Comparison of ENCODE assay signal across 1 cellular context in the genomic region with DNA sequence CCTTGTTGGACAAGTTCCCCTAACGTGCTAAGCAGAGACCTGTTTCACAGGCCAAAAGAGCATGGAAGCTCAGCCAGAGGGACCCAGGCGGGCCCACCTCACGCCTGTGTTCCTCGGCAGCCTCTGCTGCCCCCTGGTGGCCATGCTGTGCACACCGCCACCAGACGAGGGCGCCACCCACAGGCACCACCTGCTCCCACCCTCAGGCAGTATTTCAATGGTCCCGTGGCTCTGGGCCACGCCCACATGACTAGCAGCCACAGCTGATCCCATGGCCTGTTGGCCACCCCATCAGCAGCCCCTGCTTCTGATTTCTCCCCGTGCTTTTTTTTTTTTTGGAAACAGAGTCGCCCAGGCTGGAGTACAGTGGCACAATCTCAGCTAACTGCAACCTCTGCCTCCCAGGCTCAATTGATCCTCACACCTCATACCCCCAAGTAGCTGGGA.
A peak's percentile ranks its signal among the peaks of the same experiment; 100 is the strongest.
TF ChIP-seq lines count a peak whose summit lies in the region.

No MANE protein-coding gene starts in this region.

TF ChIP-seq in K562, 482 proteins besides CTCF, POLR2A, EP300 and RAD21 (continued from another document and continues in another):
- TF ChIP-seq HDAC3 (IDR thresholded peaks at IDR 0.05; ENCODE audit: borderline replicate concordance, partially characterized antibody) (no peak), ZNF589 (CRISPR knock-in tag; IDR thresholded peaks at IDR 0.05; ENCODE audit: low read depth) (0 out of 2 replicates have a peak, but pooled peaks have one; percentile 8), XRCC4 (IDR thresholded peaks at IDR 0.05; ENCODE audit: extremely low read depth, insufficient read depth, insufficient read length) (no peak), ZSCAN29 (IDR thresholded peaks at IDR 0.05) (no peak), KDM2B (CRISPR knock-in tag; IDR thresholded peaks at IDR 0.05) (no peak), HSF4 (CRISPR knock-in tag; IDR thresholded peaks at IDR 0.05; ENCODE audit: borderline replicate concordance) (no peak), SUPT5H (IDR thresholded peaks at IDR 0.05) (no peak), CBFA2T2 (conservative IDR thresholded peaks at IDR 0.05) (0 out of 2 replicates have a peak, but pooled peaks have one; percentile 8), GATA2 (CRISPR knock-in tag; IDR thresholded peaks at IDR 0.05) (no peak), ZNF695 (CRISPR knock-in tag; IDR thresholded peaks at IDR 0.05) (no peak), LEF1 (IDR thresholded peaks at IDR 0.05) (no peak; the same call in 1 of the 2 replicates), SMARCA5 (IDR thresholded peaks at IDR 0.05) (no peak), NFYB (IDR thresholded peaks at IDR 0.05; ENCODE audit: extremely low read depth, insufficient read length) (no peak), GTF2F1 (IDR thresholded peaks at IDR 0.05; ENCODE audit: low read depth, low read length) (0 out of 2 replicates have a peak, but pooled peaks have one; percentile 40), NR1H2 (CRISPR knock-in tag; IDR thresholded peaks at IDR 0.05) (no peak), CBX8 (IDR thresholded peaks at IDR 0.05; ENCODE audit: borderline replicate concordance, extremely low read depth, low read depth, low read length, poor library complexity, severe bottlenecking) (no peak), ZNF76 (CRISPR knock-in tag; IDR thresholded peaks at IDR 0.05; ENCODE audit: borderline replicate concordance) (no peak), TCF3 (CRISPR knock-in tag; IDR thresholded peaks at IDR 0.05) (peak; percentile 51), ILK (tag; IDR thresholded peaks at IDR 0.05; ENCODE audit: borderline replicate concordance, low read depth) (no peak), TAF1 (IDR thresholded peaks at IDR 0.05; ENCODE audit: control insufficient read depth, extremely low read depth, insufficient read depth, low read length, severe bottlenecking) (no peak), ATF1 (CRISPR knock-in tag; IDR thresholded peaks at IDR 0.05) (no peak), ATF1 (tag; IDR thresholded peaks at IDR 0.05) (peak; percentile 40; the same call in 1 of the 2 replicates), RHOXF2B (CRISPR knock-in tag; conservative IDR thresholded peaks at IDR 0.05) (peak; percentile 53; the same call in 1 of the 2 replicates)
- TF ChIP-seq, protein P1, sequence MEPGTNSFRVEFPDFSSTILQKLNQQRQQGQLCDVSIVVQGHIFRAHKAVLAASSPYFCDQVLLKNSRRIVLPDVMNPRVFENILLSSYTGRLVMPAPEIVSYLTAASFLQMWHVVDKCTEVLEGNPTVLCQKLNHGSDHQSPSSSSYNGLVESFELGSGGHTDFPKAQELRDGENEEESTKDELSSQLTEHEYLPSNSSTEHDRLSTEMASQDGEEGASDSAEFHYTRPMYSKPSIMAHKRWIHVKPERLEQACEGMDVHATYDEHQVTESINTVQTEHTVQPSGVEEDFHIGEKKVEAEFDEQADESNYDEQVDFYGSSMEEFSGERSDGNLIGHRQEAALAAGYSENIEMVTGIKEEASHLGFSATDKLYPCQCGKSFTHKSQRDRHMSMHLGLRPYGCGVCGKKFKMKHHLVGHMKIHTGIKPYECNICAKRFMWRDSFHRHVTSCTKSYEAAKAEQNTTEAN (CRISPR knock-in tag; IDR thresholded peaks at IDR 0.05): 0 out of 2 replicates have a peak, but pooled peaks have one; percentile 24
- TF ChIP-seq, protein P2, sequence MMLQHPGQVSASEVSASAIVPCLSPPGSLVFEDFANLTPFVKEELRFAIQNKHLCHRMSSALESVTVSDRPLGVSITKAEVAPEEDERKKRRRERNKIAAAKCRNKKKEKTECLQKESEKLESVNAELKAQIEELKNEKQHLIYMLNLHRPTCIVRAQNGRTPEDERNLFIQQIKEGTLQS (IDR thresholded peaks at IDR 0.05): no peak
- TF ChIP-seq, protein P2 (CRISPR knock-in tag; conservative IDR thresholded peaks at IDR 0.05): 0 out of 2 replicates have a peak, but pooled peaks have one; percentile 40
- TF ChIP-seq, protein P3, sequence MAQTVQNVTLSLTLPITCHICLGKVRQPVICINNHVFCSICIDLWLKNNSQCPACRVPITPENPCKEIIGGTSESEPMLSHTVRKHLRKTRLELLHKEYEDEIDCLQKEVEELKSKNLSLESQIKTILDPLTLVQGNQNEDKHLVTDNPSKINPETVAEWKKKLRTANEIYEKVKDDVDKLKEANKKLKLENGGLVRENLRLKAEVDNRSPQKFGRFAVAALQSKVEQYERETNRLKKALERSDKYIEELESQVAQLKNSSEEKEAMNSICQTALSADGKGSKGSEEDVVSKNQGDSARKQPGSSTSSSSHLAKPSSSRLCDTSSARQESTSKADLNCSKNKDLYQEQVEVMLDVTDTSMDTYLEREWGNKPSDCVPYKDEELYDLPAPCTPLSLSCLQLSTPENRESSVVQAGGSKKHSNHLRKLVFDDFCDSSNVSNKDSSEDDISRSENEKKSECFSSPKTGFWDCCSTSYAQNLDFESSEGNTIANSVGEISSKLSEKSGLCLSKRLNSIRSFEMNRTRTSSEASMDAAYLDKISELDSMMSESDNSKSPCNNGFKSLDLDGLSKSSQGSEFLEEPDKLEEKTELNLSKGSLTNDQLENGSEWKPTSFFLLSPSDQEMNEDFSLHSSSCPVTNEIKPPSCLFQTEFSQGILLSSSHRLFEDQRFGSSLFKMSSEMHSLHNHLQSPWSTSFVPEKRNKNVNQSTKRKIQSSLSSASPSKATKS (CRISPR knock-in tag; IDR thresholded peaks at IDR 0.05): no peak
- TF ChIP-seq, protein P4, sequence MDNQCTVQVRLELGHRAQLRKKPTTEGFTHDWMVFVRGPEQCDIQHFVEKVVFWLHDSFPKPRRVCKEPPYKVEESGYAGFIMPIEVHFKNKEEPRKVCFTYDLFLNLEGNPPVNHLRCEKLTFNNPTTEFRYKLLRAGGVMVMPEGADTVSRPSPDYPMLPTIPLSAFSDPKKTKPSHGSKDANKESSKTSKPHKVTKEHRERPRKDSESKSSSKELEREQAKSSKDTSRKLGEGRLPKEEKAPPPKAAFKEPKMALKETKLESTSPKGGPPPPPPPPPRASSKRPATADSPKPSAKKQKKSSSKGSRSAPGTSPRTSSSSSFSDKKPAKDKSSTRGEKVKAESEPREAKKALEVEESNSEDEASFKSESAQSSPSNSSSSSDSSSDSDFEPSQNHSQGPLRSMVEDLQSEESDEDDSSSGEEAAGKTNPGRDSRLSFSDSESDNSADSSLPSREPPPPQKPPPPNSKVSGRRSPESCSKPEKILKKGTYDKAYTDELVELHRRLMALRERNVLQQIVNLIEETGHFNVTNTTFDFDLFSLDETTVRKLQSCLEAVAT (IDR thresholded peaks at IDR 0.05): peak in 1 of 2 experiments; percentile 94; a peak in 2 of 4 replicates
- TF ChIP-seq, protein P5, sequence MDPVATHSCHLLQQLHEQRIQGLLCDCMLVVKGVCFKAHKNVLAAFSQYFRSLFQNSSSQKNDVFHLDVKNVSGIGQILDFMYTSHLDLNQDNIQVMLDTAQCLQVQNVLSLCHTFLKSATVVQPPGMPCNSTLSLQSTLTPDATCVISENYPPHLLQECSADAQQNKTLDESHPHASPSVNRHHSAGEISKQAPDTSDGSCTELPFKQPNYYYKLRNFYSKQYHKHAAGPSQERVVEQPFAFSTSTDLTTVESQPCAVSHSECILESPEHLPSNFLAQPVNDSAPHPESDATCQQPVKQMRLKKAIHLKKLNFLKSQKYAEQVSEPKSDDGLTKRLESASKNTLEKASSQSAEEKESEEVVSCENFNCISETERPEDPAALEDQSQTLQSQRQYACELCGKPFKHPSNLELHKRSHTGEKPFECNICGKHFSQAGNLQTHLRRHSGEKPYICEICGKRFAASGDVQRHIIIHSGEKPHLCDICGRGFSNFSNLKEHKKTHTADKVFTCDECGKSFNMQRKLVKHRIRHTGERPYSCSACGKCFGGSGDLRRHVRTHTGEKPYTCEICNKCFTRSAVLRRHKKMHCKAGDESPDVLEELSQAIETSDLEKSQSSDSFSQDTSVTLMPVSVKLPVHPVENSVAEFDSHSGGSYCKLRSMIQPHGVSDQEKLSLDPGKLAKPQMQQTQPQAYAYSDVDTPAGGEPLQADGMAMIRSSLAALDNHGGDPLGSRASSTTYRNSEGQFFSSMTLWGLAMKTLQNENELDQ (CRISPR knock-in tag; IDR thresholded peaks at IDR 0.05; ENCODE audit: borderline replicate concordance): no peak
- TF ChIP-seq, protein P6, sequence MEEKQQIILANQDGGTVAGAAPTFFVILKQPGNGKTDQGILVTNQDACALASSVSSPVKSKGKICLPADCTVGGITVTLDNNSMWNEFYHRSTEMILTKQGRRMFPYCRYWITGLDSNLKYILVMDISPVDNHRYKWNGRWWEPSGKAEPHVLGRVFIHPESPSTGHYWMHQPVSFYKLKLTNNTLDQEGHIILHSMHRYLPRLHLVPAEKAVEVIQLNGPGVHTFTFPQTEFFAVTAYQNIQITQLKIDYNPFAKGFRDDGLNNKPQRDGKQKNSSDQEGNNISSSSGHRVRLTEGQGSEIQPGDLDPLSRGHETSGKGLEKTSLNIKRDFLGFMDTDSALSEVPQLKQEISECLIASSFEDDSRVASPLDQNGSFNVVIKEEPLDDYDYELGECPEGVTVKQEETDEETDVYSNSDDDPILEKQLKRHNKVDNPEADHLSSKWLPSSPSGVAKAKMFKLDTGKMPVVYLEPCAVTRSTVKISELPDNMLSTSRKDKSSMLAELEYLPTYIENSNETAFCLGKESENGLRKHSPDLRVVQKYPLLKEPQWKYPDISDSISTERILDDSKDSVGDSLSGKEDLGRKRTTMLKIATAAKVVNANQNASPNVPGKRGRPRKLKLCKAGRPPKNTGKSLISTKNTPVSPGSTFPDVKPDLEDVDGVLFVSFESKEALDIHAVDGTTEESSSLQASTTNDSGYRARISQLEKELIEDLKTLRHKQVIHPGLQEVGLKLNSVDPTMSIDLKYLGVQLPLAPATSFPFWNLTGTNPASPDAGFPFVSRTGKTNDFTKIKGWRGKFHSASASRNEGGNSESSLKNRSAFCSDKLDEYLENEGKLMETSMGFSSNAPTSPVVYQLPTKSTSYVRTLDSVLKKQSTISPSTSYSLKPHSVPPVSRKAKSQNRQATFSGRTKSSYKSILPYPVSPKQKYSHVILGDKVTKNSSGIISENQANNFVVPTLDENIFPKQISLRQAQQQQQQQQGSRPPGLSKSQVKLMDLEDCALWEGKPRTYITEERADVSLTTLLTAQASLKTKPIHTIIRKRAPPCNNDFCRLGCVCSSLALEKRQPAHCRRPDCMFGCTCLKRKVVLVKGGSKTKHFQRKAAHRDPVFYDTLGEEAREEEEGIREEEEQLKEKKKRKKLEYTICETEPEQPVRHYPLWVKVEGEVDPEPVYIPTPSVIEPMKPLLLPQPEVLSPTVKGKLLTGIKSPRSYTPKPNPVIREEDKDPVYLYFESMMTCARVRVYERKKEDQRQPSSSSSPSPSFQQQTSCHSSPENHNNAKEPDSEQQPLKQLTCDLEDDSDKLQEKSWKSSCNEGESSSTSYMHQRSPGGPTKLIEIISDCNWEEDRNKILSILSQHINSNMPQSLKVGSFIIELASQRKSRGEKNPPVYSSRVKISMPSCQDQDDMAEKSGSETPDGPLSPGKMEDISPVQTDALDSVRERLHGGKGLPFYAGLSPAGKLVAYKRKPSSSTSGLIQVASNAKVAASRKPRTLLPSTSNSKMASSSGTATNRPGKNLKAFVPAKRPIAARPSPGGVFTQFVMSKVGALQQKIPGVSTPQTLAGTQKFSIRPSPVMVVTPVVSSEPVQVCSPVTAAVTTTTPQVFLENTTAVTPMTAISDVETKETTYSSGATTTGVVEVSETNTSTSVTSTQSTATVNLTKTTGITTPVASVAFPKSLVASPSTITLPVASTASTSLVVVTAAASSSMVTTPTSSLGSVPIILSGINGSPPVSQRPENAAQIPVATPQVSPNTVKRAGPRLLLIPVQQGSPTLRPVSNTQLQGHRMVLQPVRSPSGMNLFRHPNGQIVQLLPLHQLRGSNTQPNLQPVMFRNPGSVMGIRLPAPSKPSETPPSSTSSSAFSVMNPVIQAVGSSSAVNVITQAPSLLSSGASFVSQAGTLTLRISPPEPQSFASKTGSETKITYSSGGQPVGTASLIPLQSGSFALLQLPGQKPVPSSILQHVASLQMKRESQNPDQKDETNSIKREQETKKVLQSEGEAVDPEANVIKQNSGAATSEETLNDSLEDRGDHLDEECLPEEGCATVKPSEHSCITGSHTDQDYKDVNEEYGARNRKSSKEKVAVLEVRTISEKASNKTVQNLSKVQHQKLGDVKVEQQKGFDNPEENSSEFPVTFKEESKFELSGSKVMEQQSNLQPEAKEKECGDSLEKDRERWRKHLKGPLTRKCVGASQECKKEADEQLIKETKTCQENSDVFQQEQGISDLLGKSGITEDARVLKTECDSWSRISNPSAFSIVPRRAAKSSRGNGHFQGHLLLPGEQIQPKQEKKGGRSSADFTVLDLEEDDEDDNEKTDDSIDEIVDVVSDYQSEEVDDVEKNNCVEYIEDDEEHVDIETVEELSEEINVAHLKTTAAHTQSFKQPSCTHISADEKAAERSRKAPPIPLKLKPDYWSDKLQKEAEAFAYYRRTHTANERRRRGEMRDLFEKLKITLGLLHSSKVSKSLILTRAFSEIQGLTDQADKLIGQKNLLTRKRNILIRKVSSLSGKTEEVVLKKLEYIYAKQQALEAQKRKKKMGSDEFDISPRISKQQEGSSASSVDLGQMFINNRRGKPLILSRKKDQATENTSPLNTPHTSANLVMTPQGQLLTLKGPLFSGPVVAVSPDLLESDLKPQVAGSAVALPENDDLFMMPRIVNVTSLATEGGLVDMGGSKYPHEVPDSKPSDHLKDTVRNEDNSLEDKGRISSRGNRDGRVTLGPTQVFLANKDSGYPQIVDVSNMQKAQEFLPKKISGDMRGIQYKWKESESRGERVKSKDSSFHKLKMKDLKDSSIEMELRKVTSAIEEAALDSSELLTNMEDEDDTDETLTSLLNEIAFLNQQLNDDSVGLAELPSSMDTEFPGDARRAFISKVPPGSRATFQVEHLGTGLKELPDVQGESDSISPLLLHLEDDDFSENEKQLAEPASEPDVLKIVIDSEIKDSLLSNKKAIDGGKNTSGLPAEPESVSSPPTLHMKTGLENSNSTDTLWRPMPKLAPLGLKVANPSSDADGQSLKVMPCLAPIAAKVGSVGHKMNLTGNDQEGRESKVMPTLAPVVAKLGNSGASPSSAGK (IDR thresholded peaks at IDR 0.05): no peak
- TF ChIP-seq, protein P7, sequence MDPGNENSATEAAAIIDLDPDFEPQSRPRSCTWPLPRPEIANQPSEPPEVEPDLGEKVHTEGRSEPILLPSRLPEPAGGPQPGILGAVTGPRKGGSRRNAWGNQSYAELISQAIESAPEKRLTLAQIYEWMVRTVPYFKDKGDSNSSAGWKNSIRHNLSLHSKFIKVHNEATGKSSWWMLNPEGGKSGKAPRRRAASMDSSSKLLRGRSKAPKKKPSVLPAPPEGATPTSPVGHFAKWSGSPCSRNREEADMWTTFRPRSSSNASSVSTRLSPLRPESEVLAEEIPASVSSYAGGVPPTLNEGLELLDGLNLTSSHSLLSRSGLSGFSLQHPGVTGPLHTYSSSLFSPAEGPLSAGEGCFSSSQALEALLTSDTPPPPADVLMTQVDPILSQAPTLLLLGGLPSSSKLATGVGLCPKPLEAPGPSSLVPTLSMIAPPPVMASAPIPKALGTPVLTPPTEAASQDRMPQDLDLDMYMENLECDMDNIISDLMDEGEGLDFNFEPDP (CRISPR knock-in tag; IDR thresholded peaks at IDR 0.05): no peak
- TF ChIP-seq, protein P8, sequence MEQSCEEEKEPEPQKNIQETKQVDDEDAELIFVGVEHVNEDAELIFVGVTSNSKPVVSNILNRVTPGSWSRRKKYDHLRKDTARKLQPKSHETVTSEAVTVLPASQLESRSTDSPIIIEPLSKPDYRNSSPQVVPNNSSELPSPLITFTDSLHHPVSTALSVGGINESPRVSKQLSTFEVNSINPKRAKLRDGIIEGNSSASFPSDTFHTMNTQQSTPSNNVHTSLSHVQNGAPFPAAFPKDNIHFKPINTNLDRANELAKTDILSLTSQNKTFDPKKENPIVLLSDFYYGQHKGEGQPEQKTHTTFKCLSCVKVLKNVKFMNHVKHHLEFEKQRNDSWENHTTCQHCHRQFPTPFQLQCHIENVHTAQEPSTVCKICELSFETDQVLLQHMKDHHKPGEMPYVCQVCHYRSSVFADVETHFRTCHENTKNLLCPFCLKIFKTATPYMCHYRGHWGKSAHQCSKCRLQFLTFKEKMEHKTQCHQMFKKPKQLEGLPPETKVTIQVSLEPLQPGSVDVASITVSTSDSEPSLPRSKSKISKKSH (CRISPR knock-in tag; IDR thresholded peaks at IDR 0.05): no peak
